In genomic region chr2:21118302-21118920, GRCh38 we compare ENCODE assay signal across 9 cellular contexts. TPM values are rescaled to one million over a fixed set of nuclear protein-coding genes. Genes with fewer than 3 reads are reported as not detected.
DNase-seq lines count a peak whose midpoint lies in the region; ATAC-seq and TF ChIP-seq lines count a peak whose summit lies in the region.
"Had no signal": no experiment of that assay in that cellular context is flagged by ENCODE, and none has a peak within 500 bp of the region (broad histone marks: within the 10 kb centered on the region; RNA-seq: fewer than 3 reads in every experiment).

No MANE protein-coding gene starts in this region.

- no peaks in the 10 kb centered on the region for H3K9me3 Mint-ChIP-seq in CD4-positive, alpha-beta T cell
- H3K9me3 Mint-ChIP-seq: dendritic cell treated with granulocyte-macrophage colony-stimulating factor and Interleukin-4, amounts not matched to agents 40 ng/mL and 50 ng/mL, for 4 days had no signal

- H3K36me3 ChIP-seq in left ventricle myocardium inferior (no peaks in the 10 kb centered on the region), spleen (no peaks in the 10 kb centered on the region)

- H3K4me3 Mint-ChIP-seq in CD4-positive, alpha-beta T cell: no peak overlapping the region
- H3K4me3 Mint-ChIP-seq: dendritic cell treated with granulocyte-macrophage colony-stimulating factor and Interleukin-4, amounts not matched to agents 40 ng/mL and 50 ng/mL, for 4 days had no signal

- H3K27me3 ChIP-seq in left ventricle myocardium inferior (ENCODE audit: low read depth): peaks cover 19% of the 10 kb centered on the region
- H3K27me3 ChIP-seq in spleen (replicated peaks in 1 of 7): peaks cover 0 to 5% (median 0%) of the 10 kb centered on the region in 7 donors
- no peaks in the 10 kb centered on the region for H3K27me3 ChIP-seq in CD4-positive, alpha-beta T cell (ENCODE audit: control insufficient read depth, insufficient read depth, low read length)

- no peak for TF ChIP-seq POLR2A in spleen (IDR thresholded peaks at IDR 0.05)

- no peaks in the 10 kb centered on the region for H3K4me1 Mint-ChIP-seq in CD4-positive, alpha-beta T cell (ENCODE audit: low read depth)

- H3K27me3 Mint-ChIP-seq in CD4-positive, alpha-beta T cell: peaks cover 29% of the 10 kb centered on the region

- POLR2A ChIA-PET in CD4-positive, alpha-beta T cell (lab: Charles Lee): no interaction called here

- intact Hi-C loops in left ventricle myocardium inferior (cut with micrococcal nuclease) (loop anchor here (2.0 kb wide), 1 partner anchor 76 kb away; no protein-coding TSS in a partner anchor), spleen (cut with DNase I; ENCODE audit: low total_unique reads) (loop anchor here (5.0 kb wide), 1 partner anchor 76 kb away; the partner anchor contains the start of gene APOB)
- intact Hi-C loops in CD4-positive, alpha-beta T cell (cut with DNase I, micrococcal nuclease): no loop called here

- H3K36me3 Mint-ChIP-seq in CD4-positive, alpha-beta T cell (ENCODE audit: low read depth): no peaks in the 10 kb centered on the region

- no peak overlapping the region for H3K27ac Mint-ChIP-seq in CD4-positive, alpha-beta T cell
- H3K27ac Mint-ChIP-seq: dendritic cell treated with granulocyte-macrophage colony-stimulating factor and Interleukin-4, amounts not matched to agents 40 ng/mL and 50 ng/mL, for 4 days had no signal

- CTCF ChIA-PET in CD4-positive, alpha-beta T cell (lab: Charles Lee): no interaction called here

- WGBS in spleen, 5 donors: 50 to 60% (median 54%) methylated on average over 3 of the region's 3 CpGs

- DNase-seq in AG08395 (ENCODE audit: low spot score) (peak; percentile 2), LHCN-M2 (ENCODE audit: low read depth) (peak; percentile 18), left ventricle myocardium inferior (no peak), spleen (no peak)
- DNase-seq in CD4-positive, alpha-beta T cell: no peak
- DNase-seq in effector CD8-positive, alpha-beta T cell (lab: John Stamatoyannopoulos, UW): no peak

- H3K4me1 ChIP-seq in left ventricle myocardium inferior (no peaks in the 10 kb centered on the region), spleen (peaks cover 0 to 9% (median 0%) of the 10 kb centered on the region in 6 donors)

- ATAC-seq in CD4-positive, alpha-beta T cell (ENCODE audit: poor library complexity): no peak

- TF ChIP-seq CTCF in GM12874 (IDR thresholded peaks at IDR 0.05; ENCODE audit: insufficient read depth, low read depth, low read length) (peak; percentile 51; the same call in 1 of the 2 replicates), VCaP (conservative IDR thresholded peaks at IDR 0.05) (peak; percentile 82), left ventricle myocardium inferior (IDR thresholded peaks at IDR 0.05; ENCODE audit: borderline replicate concordance) (peak; percentile 68), spleen (IDR thresholded peaks at IDR 0.05 in 8 of 11, conservative IDR thresholded peaks at IDR 0.05 in 3 of 11) (peak in 10 of 11 experiments; percentile 7 to 62 (median 48))
- no peak for TF ChIP-seq CTCF in CD4-positive, alpha-beta T cell (IDR thresholded peaks at IDR 0.05)

- H3K27ac ChIP-seq in VCaP (no peak overlapping the region), left ventricle myocardium inferior (replicated peaks) (no peak overlapping the region), spleen (peak overlapping the region in 4 of 8 donors; percentile 37 to 60 (median 49))
- H3K27ac ChIP-seq in CD4-positive, alpha-beta T cell (ENCODE audit: low read depth, low read length): no peak overlapping the region

- H3K4me3 ChIP-seq in left ventricle myocardium inferior: no peak overlapping the region
- no peak overlapping the region for H3K4me3 ChIP-seq in spleen

- H3K9me3 ChIP-seq in left ventricle myocardium inferior (replicated peaks) (no peaks in the 10 kb centered on the region), spleen (no peaks in the 10 kb centered on the region)
- H3K9me3 ChIP-seq in CD4-positive, alpha-beta T cell (ENCODE audit: control insufficient read depth, low read length): no peaks in the 10 kb centered on the region

RNA-seq across cellular contexts. Expression of gene TDRD15, which starts 5.4 kb away (rescaled TPM):
- total RNA-seq in LHCN-M2 (2014; rRNA removed) (not detected in 2 replicates), left ventricle myocardium inferior (not detected), spleen (under 1 TPM; 0.09 to 0.98 (median 0.70) TPM)
- not detected for polyA plus RNA-seq in LHCN-M2 (2012)
- under 1 TPM; 0.02 to 0.07 (median 0.06) TPM for polyA plus RNA-seq in spleen
- not detected for total RNA-seq in CD4-positive, alpha-beta T cell

Comparison
In these comparisons a context has a peak if more than half of its experiments do, and no peak if none do; other contexts are left out.
1. DNase-seq: peak in AG08395 (single experiment) and LHCN-M2 (single experiment); none in left ventricle myocardium inferior (single experiment), spleen (single experiment), CD4-positive, alpha-beta T cell (0 of 10) and effector CD8-positive, alpha-beta T cell (single experiment).
2. intact Hi-C loops: an anchor here in left ventricle myocardium inferior (2.0 kb wide) and spleen (5.0 kb wide); none called in CD4-positive, alpha-beta T cell.